8 cellular contexts compared by ENCODE assay signal in genomic region chr10:84308481-84309304, GRCh38. TPM values are rescaled to one million over a fixed set of nuclear protein-coding genes. Genes with fewer than 3 reads are reported as not detected.
A peak's percentile ranks its signal among the peaks of the same experiment; 100 is the strongest.
DNase-seq lines count a peak whose midpoint lies in the region; ATAC-seq lines count a peak whose summit lies in the region.

No MANE protein-coding gene starts in this region.

- DNase-seq in GDM1 (lab: John Stamatoyannopoulos, UW) (peak; percentile 68), SKM-1 (lab: John Stamatoyannopoulos, UW; ENCODE audit: unreplicated experiment) (peak; percentile 5), cerebellum (ENCODE audit: low spot score) (peak; percentile 51), sciatic nerve (ENCODE audit: low spot score) (no peak), HAP-1 (ENCODE audit: low spot score in 2 of 2) (no peak), 8988T (no peak)

- intact Hi-C loops in sciatic nerve (cut with DNase I), result no loop called here

- no peaks in the 10 kb centered on the region for H3K4me1 ChIP-seq in HAP-1

- no peaks in the 10 kb centered on the region for H3K36me3 ChIP-seq in HAP-1 (replicated peaks)

- 0 out of 2 replicates have a peak, but pooled peaks cover 3% of the 10 kb centered on the region for H3K27me3 ChIP-seq in HAP-1 (ENCODE audit: low read depth)

- peak; percentile 54 for ATAC-seq in HG03039 (IDR thresholded peaks at IDR 0.05; ENCODE audit: unreplicated experiment)
- peak; percentile 50 for ATAC-seq in sciatic nerve
- ATAC-seq in HG03342 (IDR thresholded peaks at IDR 0.05; ENCODE audit: unreplicated experiment), result no peak

- H3K9me3 ChIP-seq in HAP-1, result no peaks in the 10 kb centered on the region

- in situ Hi-C loops in HAP-1 (cut with MboI; ENCODE audit: low sequenced_read_pairs), result no loop called here

- no peak overlapping the region for H3K4me3 ChIP-seq in HAP-1

RNA-seq across cellular contexts. Expression of gene CCSER2, which starts 19.7 kb away (rescaled TPM):
- total RNA-seq in cerebellum (118 TPM), sciatic nerve (136 TPM)

Comparison
In these comparisons a context has a peak if more than half of its experiments do, and no peak if none do; other contexts are left out.
1. DNase-seq: peak in GDM1 (single experiment), SKM-1 (single experiment) and cerebellum (single experiment); none in sciatic nerve (single experiment), HAP-1 (0 of 2) and 8988T (single experiment).